Comparison of ENCODE assay signal across 2 cellular contexts in genomic region chr2:222809582-222809981, GRCh38.
TF ChIP-seq lines count a peak whose summit lies in the region.

No MANE protein-coding gene starts in this region.

TF ChIP-seq in HepG2, 621 proteins besides CTCF, POLR2A, EP300 and RAD21:
- TF ChIP-seq SMAD3 (CRISPR knock-in tag; IDR thresholded peaks at IDR 0.05), result no peak
- peak; percentile 77 for TF ChIP-seq MAFF (IDR thresholded peaks at IDR 0.05; ENCODE audit: low read depth, low read length)
- TF ChIP-seq MAFK (conservative IDR thresholded peaks at IDR 0.05 in 1 of 2, IDR thresholded peaks at IDR 0.05 in 1 of 2; ENCODE audit: low read length in 2 of 2), result peak; percentile 73 to 85

TF ChIP-seq in IMR-90, 13 proteins besides CTCF, POLR2A, EP300 and RAD21:
- peak; percentile 47; the same call in 1 of the 2 replicates for TF ChIP-seq MAFK (IDR thresholded peaks at IDR 0.05; ENCODE audit: low read depth, low read length)
- TF ChIP-seq SMC3 (IDR thresholded peaks at IDR 0.05; ENCODE audit: low read depth, low read length), result no peak
- no peak for TF ChIP-seq ELK1 (IDR thresholded peaks at IDR 0.05; ENCODE audit: borderline replicate concordance, low read depth, low read length)
- no peak for TF ChIP-seq NFE2L2 (IDR thresholded peaks at IDR 0.05; ENCODE audit: low read depth, low read length)
- no peak for TF ChIP-seq MAZ (IDR thresholded peaks at IDR 0.05; ENCODE audit: borderline replicate concordance, low read depth, low read length)
- TF ChIP-seq USF2 (IDR thresholded peaks at IDR 0.05; ENCODE audit: low read depth, low read length), result no peak
- no peak for TF ChIP-seq RCOR1 (IDR thresholded peaks at IDR 0.05; ENCODE audit: insufficient replicate concordance, low read length)
